In genomic region chr1:111476761-111477309, GRCh38 we compare ENCODE assay signal across 1 cellular context.
A peak's percentile ranks its signal among the peaks of the same experiment; 100 is the strongest.
TF ChIP-seq lines count a peak whose summit lies in the region.

No MANE protein-coding gene starts in this region.

TF ChIP-seq in GM12878, 131 proteins besides CTCF, POLR2A, EP300 and RAD21 (continued from another document):
- TF ChIP-seq SREBF1 (IDR thresholded peaks at IDR 0.05; ENCODE audit: low read length), result no peak
- no peak for TF ChIP-seq KLF5 (IDR thresholded peaks at IDR 0.05; ENCODE audit: partially characterized antibody)
- no peak for TF ChIP-seq SIN3A (IDR thresholded peaks at IDR 0.05; ENCODE audit: low read depth, low read length)
- no peak for TF ChIP-seq BHLHE40 (IDR thresholded peaks at IDR 0.05; ENCODE audit: borderline replicate concordance in 1 of 2, low read depth in 2 of 2, low read length in 1 of 2)
- TF ChIP-seq RELB (IDR thresholded peaks at IDR 0.05; ENCODE audit: low read depth), result peak; percentile 89
- peak; percentile 85 for TF ChIP-seq MTA2 (IDR thresholded peaks at IDR 0.05; ENCODE audit: low read depth)
- no peak for TF ChIP-seq TARDBP (IDR thresholded peaks at IDR 0.05; ENCODE audit: borderline replicate concordance)
- peak; percentile 68 for TF ChIP-seq ATF2 (IDR thresholded peaks at IDR 0.05; ENCODE audit: low read length)
- TF ChIP-seq ESRRA (IDR thresholded peaks at IDR 0.05; ENCODE audit: low read length), result no peak
- peak; percentile 59 for TF ChIP-seq SPI1 (IDR thresholded peaks at IDR 0.05; ENCODE audit: borderline replicate concordance, insufficient read depth, low read depth, low read length)
- peak; percentile 30; the same call in 1 of the 2 replicates for TF ChIP-seq TBL1XR1 (IDR thresholded peaks at IDR 0.05; ENCODE audit: low read depth, low read length)
- no peak for TF ChIP-seq BCL3 (IDR thresholded peaks at IDR 0.05; ENCODE audit: borderline replicate concordance, insufficient read depth, low read depth, low read length, poor library complexity, severe bottlenecking)
- TF ChIP-seq MYC (IDR thresholded peaks at IDR 0.05; ENCODE audit: insufficient read depth, insufficient read length, insufficient replicate concordance, low read length, severe bottlenecking), result no peak
